Comparison of ENCODE assay signal across 1 cellular context in the genomic region with DNA sequence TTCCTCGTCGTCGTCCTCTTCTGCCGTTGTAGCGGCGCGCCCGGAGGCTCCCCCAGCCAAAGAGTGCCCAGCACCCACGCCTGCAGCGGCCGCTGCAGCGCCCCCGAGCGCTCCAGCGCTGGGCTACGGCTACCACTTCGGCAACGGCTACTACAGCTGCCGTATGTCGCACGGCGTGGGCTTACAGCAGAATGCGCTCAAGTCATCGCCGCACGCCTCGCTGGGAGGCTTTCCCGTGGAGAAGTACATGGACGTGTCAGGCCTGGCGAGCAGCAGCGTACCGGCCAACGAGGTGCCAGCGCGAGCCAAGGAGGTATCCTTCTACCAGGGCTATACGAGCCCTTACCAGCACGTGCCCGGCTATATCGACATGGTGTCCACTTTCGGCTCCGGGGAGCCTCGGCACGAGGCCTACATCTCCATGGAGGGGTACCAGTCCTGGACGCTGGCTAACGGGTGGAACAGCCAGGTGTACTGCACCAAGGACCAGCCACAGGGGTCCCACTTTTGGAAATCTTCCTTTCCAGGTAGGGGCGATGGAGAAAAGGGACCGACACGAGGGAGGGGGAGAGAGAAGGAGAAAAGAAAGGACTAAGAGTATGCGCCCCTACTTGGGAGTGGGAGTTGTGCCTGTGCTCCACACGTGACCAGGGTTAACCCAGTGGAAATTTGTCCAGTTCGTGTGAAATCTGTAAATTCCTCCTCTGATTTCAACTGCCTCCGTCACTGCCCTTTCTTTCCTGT.
A peak's percentile ranks its signal among the peaks of the same experiment; 100 is the strongest.
TF ChIP-seq lines count a peak whose summit lies in the region.

No MANE protein-coding gene starts in this region.

TF ChIP-seq in HEK293, 187 proteins besides CTCF, POLR2A, EP300 and RAD21 (continued from another document):
- TF ChIP-seq PRDM10 (tag by site-specific recombination; IDR thresholded peaks at IDR 0.05) (peak; percentile 81), ZNF843 (tag by site-specific recombination; IDR thresholded peaks at IDR 0.05) (no peak), ZBTB48 (tag by site-specific recombination; IDR thresholded peaks at IDR 0.05) (peak; percentile 77), ZNF2 (tag by site-specific recombination; IDR thresholded peaks at IDR 0.05) (peak; percentile 63), ZNF335 (tag by site-specific recombination; conservative IDR thresholded peaks at IDR 0.05) (peak; percentile 66)
- TF ChIP-seq, protein P1, sequence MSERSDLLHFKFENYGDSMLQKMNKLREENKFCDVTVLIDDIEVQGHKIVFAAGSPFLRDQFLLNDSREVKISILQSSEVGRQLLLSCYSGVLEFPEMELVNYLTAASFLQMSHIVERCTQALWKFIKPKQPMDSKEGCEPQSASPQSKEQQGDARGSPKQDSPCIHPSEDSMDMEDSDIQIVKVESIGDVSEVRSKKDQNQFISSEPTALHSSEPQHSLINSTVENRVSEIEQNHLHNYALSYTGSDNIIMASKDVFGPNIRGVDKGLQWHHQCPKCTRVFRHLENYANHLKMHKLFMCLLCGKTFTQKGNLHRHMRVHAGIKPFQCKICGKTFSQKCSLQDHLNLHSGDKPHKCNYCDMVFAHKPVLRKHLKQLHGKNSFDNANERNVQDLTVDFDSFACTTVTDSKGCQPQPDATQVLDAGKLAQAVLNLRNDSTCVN (tag by site-specific recombination; optimal IDR thresholded peaks at IDR 0.05), result peak; percentile 78
